Comparison of ENCODE assay signal across 20 cellular contexts in genomic region chr9:129374651-129375050, GRCh38.
DNase-seq lines count a peak whose midpoint lies in the region; ATAC-seq, FAIRE-seq and TF ChIP-seq lines count a peak whose summit lies in the region.
"Had no signal": no experiment of that assay in that cellular context is flagged by ENCODE, and none has a peak within 500 bp of the region (broad histone marks: within the 10 kb centered on the region; RNA-seq: fewer than 3 reads in every experiment).

No MANE protein-coding gene starts in this region.

- H3K79me2 ChIP-seq in HCT116 (ENCODE audit: insufficient read depth, low read length) (no peaks in the 10 kb centered on the region), osteoblast (ENCODE audit: insufficient read depth, low read length) (no peaks in the 10 kb centered on the region)

- no peak for TF ChIP-seq POLR2A in HCT116 (IDR thresholded peaks at IDR 0.05; ENCODE audit: borderline replicate concordance, extremely low read depth, insufficient read depth, insufficient read length)

- H2AFZ ChIP-seq in HCT116 (ENCODE audit: low read depth, low read length, poor library complexity, severe bottlenecking) (no peak overlapping the region), osteoblast (ENCODE audit: low read length) (no peak overlapping the region)

- H4K20me1 ChIP-seq in HCT116 (ENCODE audit: insufficient read depth), result no peaks in the 10 kb centered on the region
- no peaks in the 10 kb centered on the region for H4K20me1 ChIP-seq in osteoblast (ENCODE audit: insufficient read depth, low read length)
- H4K20me1 ChIP-seq: BLaER1 treated with 17β-estradiol and CSF1 and Interleukin-3, amounts not matched to agents 10 nM and 100 nM had no signal

- TF ChIP-seq CTCF in HCT116 (IDR thresholded peaks at IDR 0.05 in 2 of 3, conservative IDR thresholded peaks at IDR 0.05 in 1 of 3; ENCODE audit: borderline replicate concordance in 1 of 3, insufficient read depth in 1 of 3, low read depth in 2 of 3, low read length in 2 of 3) (no peak), osteoblast (IDR thresholded peaks at IDR 0.05; ENCODE audit: extremely low read depth, low read depth, low read length) (no peak), pancreas (IDR thresholded peaks at IDR 0.05) (no peak)

- H3K36me3 ChIP-seq in HCT116 (ENCODE audit: control insufficient read depth in 1 of 2, insufficient read depth in 2 of 2, low read length in 2 of 2), result no peaks in the 10 kb centered on the region
- no peaks in the 10 kb centered on the region for H3K36me3 ChIP-seq in osteoblast (ENCODE audit: insufficient read depth, low read length)
- no peaks in the 10 kb centered on the region for H3K36me3 ChIP-seq in pancreas
- H3K36me3 ChIP-seq: BLaER1 treated with 17β-estradiol and CSF1 and Interleukin-3, amounts not matched to agents 10 nM and 100 nM had no signal

- H3K4me3 ChIP-seq in HCT116 (replicated peaks in 1 of 2; ENCODE audit: low read depth in 1 of 2, low read length in 2 of 2) (no peak overlapping the region), osteoblast (ENCODE audit: insufficient read depth, low read length) (no peak overlapping the region), pancreas (no peak overlapping the region)
- H3K4me3 ChIP-seq: A549; BLaER1 treated with 17β-estradiol and CSF1 and Interleukin-3, amounts not matched to agents 10 nM and 100 nM had no signal

- no peak for DNase-seq in HCT116 (ENCODE audit: low read depth, low spot score)
- peak; percentile 11 for DNase-seq in osteoblast (ENCODE audit: insufficient read length, low spot score, missing footprints)
- DNase-seq in posterior vena cava (ENCODE audit: low spot score), result peak; percentile 15
- no peak for DNase-seq in pancreas
- DNase-seq: AML-193; Caco-2; Calu3; CD4-positive, alpha-beta T cell; CD8-positive, alpha-beta T cell; DMS79 treated with DMSO at 0.1 percent for 48 hours; GF-D8 had no signal

- intact Hi-C loops in HCT116 (cut with micrococcal nuclease), result no loop called here
- intact Hi-C loops in posterior vena cava (cut with DNase I), result no loop called here
- intact Hi-C loops in pancreas (cut with DNase I), result no loop called here

- POLR2A ChIA-PET in HCT116 (lab: Charles Lee), result interaction anchor here (0.6 to 1.0 kb wide), 2 partner anchors 84 to 208 kb away, joined by 3 read pairs; no protein-coding TSS in a partner anchor

- H3K9me3 ChIP-seq in HCT116 (ENCODE audit: control insufficient read depth in 1 of 2, insufficient read depth in 1 of 2, low read depth in 1 of 2, low read length in 2 of 2) (no peaks in the 10 kb centered on the region), osteoblast (ENCODE audit: low read depth, low read length) (no peaks in the 10 kb centered on the region), pancreas (no peaks in the 10 kb centered on the region)

- 95 to 98% methylated on average over 2 of the region's 2 CpGs for whole genome bisulfite sequencing in pancreas, 2 donors

- peaks cover 3 to 12% of the 10 kb centered on the region in 2 experiments; a peak in 2 of 4 replicates for H3K4me1 ChIP-seq in HCT116 (ENCODE audit: control insufficient read depth in 1 of 2, insufficient read depth in 2 of 2, low read length in 2 of 2)
- H3K4me1 ChIP-seq in osteoblast (ENCODE audit: insufficient read depth, low read length), result no peaks in the 10 kb centered on the region
- H3K4me1 ChIP-seq in pancreas, result no peaks in the 10 kb centered on the region
- H3K4me1 ChIP-seq: A549, Caco-2 had no signal

- FAIRE-seq in pancreas (lab: Jason Lieb, UNC), result no peak
- FAIRE-seq: A549, D721Med, G401.6, GM12891, GM19239 had no signal

- TF ChIP-seq RAD21 in HCT116 (IDR thresholded peaks at IDR 0.05; ENCODE audit: low read depth), result no peak

- no peaks in the 10 kb centered on the region for H3K9me2 ChIP-seq in HCT116 (ENCODE audit: insufficient read depth)

- no peak overlapping the region for H3K9ac ChIP-seq in HCT116 (ENCODE audit: low read length)
- H3K9ac ChIP-seq: BLaER1 treated with 17β-estradiol and CSF1 and Interleukin-3, amounts not matched to agents 10 nM and 100 nM had no signal

- RAD21 ChIA-PET in HCT116 (lab: Charles Lee; ENCODE audit: low non-redundant PET in 1 of 2, low total read pairs in 2 of 2, uncharacterized antibody in 2 of 2, unreplicated experiment in 2 of 2), result no interaction called here

- ATAC-seq in HCT116 (no peak), GM21529 (IDR thresholded peaks at IDR 0.05; ENCODE audit: unreplicated experiment) (no peak), pancreas (no peak)
- ATAC-seq: A549; CD8-positive, alpha-beta T cell had no signal

- H3K27ac ChIP-seq in HCT116 (ENCODE audit: low read depth, low read length) (no peak overlapping the region), osteoblast (ENCODE audit: low read depth, low read length) (no peak overlapping the region), pancreas (no peak overlapping the region)
- H3K27ac ChIP-seq: 22Rv1; A549; BLaER1 treated with 17β-estradiol and CSF1 and Interleukin-3, amounts not matched to agents 10 nM and 100 nM; C4-2B had no signal

- H3K4me2 ChIP-seq in HCT116 (ENCODE audit: low read length) (peak overlapping the region; percentile 21; the same call in 1 of the 2 replicates), osteoblast (ENCODE audit: insufficient read depth, low read length) (no peak overlapping the region)
- H3K4me2 ChIP-seq: A549; BLaER1 treated with 17β-estradiol and CSF1 and Interleukin-3, amounts not matched to agents 10 nM and 100 nM had no signal

- CTCF ChIA-PET in HCT116 (lab: Charles Lee), result no interaction called here

- H3K27me3 ChIP-seq in HCT116 (ENCODE audit: insufficient read depth, low read length) (no peaks in the 10 kb centered on the region), osteoblast (ENCODE audit: insufficient read depth, low read length) (no peaks in the 10 kb centered on the region), pancreas (no peaks in the 10 kb centered on the region)

- no TSS peak for BruUV-seq in HCT116 (replicated peaks; lab: Mats Ljungman, UMichigan)

TF ChIP-seq in HCT116, 20 proteins besides CTCF, POLR2A, EP300 and RAD21:
- no peak for TF ChIP-seq EZH2phosphoT487 (IDR thresholded peaks at IDR 0.05; ENCODE audit: borderline replicate concordance)
- no peak for TF ChIP-seq TCF7L2 (IDR thresholded peaks at IDR 0.05; ENCODE audit: borderline replicate concordance, extremely low read depth, insufficient read depth, insufficient read length)
- TF ChIP-seq ZBTB33 (IDR thresholded peaks at IDR 0.05; ENCODE audit: extremely low read depth, insufficient replicate concordance, low read length), result no peak
- no peak for TF ChIP-seq SRF (IDR thresholded peaks at IDR 0.05; ENCODE audit: low read depth)
- TF ChIP-seq EGR1 (IDR thresholded peaks at IDR 0.05; ENCODE audit: low read depth), result no peak
- no peak for TF ChIP-seq ZFX (IDR thresholded peaks at IDR 0.05)
- TF ChIP-seq SP1 (IDR thresholded peaks at IDR 0.05; ENCODE audit: low read depth), result no peak
- TF ChIP-seq POLR2AphosphoS5 (IDR thresholded peaks at IDR 0.05; ENCODE audit: low read depth, low read length), result no peak
- no peak for TF ChIP-seq CBX3 (IDR thresholded peaks at IDR 0.05; ENCODE audit: low read depth)
- TF ChIP-seq ZNF274 (IDR thresholded peaks at IDR 0.05; ENCODE audit: low read depth, low read length), result no peak
- no peak for TF ChIP-seq REST (IDR thresholded peaks at IDR 0.05; ENCODE audit: low read depth)
- TF ChIP-seq MAX (IDR thresholded peaks at IDR 0.05), result no peak
- TF ChIP-seq ELF1 (IDR thresholded peaks at IDR 0.05; ENCODE audit: borderline replicate concordance, low read depth), result no peak
- TF ChIP-seq FOSL1 (IDR thresholded peaks at IDR 0.05; ENCODE audit: low read depth), result no peak

Comparison
In these comparisons a context has a peak if more than half of its experiments do, and no peak if none do; other contexts are left out.
1. DNase-seq: peak in osteoblast (single experiment) and posterior vena cava (single experiment); none in HCT116 (single experiment) and pancreas (0 of 6).